Comparison of ENCODE assay signal across 1 cellular context in the genomic region with DNA sequence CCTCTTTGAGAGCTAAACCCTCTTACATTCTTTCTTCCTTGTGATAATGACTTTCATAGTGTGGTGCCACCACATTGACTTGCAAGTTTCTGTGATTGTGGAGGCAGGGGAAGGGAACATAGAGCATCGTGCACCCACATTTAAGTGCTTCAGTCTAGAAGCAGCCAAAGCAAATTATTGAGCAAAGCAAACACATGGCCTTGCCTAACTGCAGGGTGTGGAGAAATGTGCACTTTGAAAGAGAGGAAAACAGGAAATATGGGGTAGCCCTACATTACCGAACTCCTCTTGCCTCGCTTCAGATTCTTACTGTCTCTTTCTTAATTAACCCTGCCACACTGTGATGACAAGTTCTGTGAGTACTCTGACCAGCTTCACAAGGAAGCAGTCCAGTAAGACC.
TF ChIP-seq lines count a peak whose summit lies in the region.

No MANE protein-coding gene starts in this region.

TF ChIP-seq in H1, 55 proteins besides CTCF, POLR2A, EP300 and RAD21 (continued from another document):
- TF ChIP-seq, protein P1, sequence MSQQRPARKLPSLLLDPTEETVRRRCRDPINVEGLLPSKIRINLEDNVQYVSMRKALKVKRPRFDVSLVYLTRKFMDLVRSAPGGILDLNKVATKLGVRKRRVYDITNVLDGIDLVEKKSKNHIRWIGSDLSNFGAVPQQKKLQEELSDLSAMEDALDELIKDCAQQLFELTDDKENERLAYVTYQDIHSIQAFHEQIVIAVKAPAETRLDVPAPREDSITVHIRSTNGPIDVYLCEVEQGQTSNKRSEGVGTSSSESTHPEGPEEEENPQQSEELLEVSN (IDR thresholded peaks at IDR 0.05) = no peak
- no peak for TF ChIP-seq EZH2 (IDR thresholded peaks at IDR 0.05; ENCODE audit: low read depth, low read length, severe bottlenecking)
- TF ChIP-seq TCF12 (IDR thresholded peaks at IDR 0.05; ENCODE audit: low read depth, low read length) = no peak
- TF ChIP-seq HDAC2 (IDR thresholded peaks at IDR 0.05; ENCODE audit: borderline replicate concordance in 1 of 2, low read depth in 2 of 2, low read length in 2 of 2) = no peak
- TF ChIP-seq SP4 (IDR thresholded peaks at IDR 0.05; ENCODE audit: low read length) = no peak
- no peak for TF ChIP-seq EGR1 (IDR thresholded peaks at IDR 0.05; ENCODE audit: borderline replicate concordance, low read depth, low read length)
- TF ChIP-seq CHD1 (IDR thresholded peaks at IDR 0.05; ENCODE audit: low read depth, low read length) = no peak
- TF ChIP-seq, protein P2, sequence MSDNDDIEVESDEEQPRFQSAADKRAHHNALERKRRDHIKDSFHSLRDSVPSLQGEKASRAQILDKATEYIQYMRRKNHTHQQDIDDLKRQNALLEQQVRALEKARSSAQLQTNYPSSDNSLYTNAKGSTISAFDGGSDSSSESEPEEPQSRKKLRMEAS (IDR thresholded peaks at IDR 0.05) = no peak
- no peak for TF ChIP-seq NANOG (IDR thresholded peaks at IDR 0.05; ENCODE audit: insufficient read depth, low read depth, low read length, poor library complexity, severe bottlenecking)
- no peak for TF ChIP-seq BCL11A (IDR thresholded peaks at IDR 0.05; ENCODE audit: low read depth in 2 of 2, low read length in 2 of 2)
- no peak for TF ChIP-seq CHD2 (IDR thresholded peaks at IDR 0.05; ENCODE audit: low read length)
- no peak for TF ChIP-seq ASH2L (IDR thresholded peaks at IDR 0.05; ENCODE audit: low read length)
